In genomic region chr4:113394730-113395530, GRCh38 we compare ENCODE assay signal across 8 cellular contexts.
DNase-seq lines count a peak whose midpoint lies in the region; ATAC-seq, FAIRE-seq and TF ChIP-seq lines count a peak whose summit lies in the region.

No MANE protein-coding gene starts in this region.

- H3K36me3 ChIP-seq in astrocyte (ENCODE audit: insufficient read depth, low read length) (no peaks in the 10 kb centered on the region), hepatocyte (replicated peaks; ENCODE audit: insufficient read depth, low read depth) (no peaks in the 10 kb centered on the region), small intestine (ENCODE audit: control insufficient read depth in 2 of 2, insufficient read depth in 2 of 2, low read length in 2 of 2) (no peaks in the 10 kb centered on the region)

- H3K4me3 ChIP-seq in astrocyte (ENCODE audit: insufficient read depth, low read depth, low read length) (no peak overlapping the region), hepatocyte (no peak overlapping the region), small intestine (ENCODE audit: low read depth in 1 of 2, low read length in 2 of 2) (no peak overlapping the region)

- no peaks in the 10 kb centered on the region for H3K9me3 Mint-ChIP-seq in astrocyte (ENCODE audit: unreplicated experiment)

- H3K4me1 ChIP-seq in astrocyte (ENCODE audit: insufficient read depth, low read length) (no peaks in the 10 kb centered on the region), hepatocyte (ENCODE audit: insufficient read depth) (peaks cover 12% of the 10 kb centered on the region), small intestine (ENCODE audit: control insufficient read depth in 2 of 2, insufficient read depth in 1 of 2, low read depth in 1 of 2, low read length in 1 of 2) (no peaks in the 10 kb centered on the region)

- H3K79me2 ChIP-seq in astrocyte (ENCODE audit: insufficient read depth, low read length), result no peaks in the 10 kb centered on the region
- H3K79me2 ChIP-seq in hepatocyte, result no peaks in the 10 kb centered on the region

- H3K27me3 ChIP-seq in astrocyte (ENCODE audit: insufficient read depth, low read length), result no peaks in the 10 kb centered on the region
- no peaks in the 10 kb centered on the region for H3K27me3 ChIP-seq in hepatocyte
- no peaks in the 10 kb centered on the region for H3K27me3 ChIP-seq in small intestine (ENCODE audit: control insufficient read depth in 2 of 2, insufficient read depth in 2 of 2, low read length in 2 of 2)

- FAIRE-seq in GM12891 (lab: Jason Lieb, UNC) (peak; percentile 86), astrocyte (lab: Jason Lieb, UNC) (peak; percentile 76), small intestine (lab: Jason Lieb, UNC) (peak; percentile 44)

- DNase-seq in GM12891 (ENCODE audit: insufficient read length, low spot score) (peak; percentile 6), NCI-H128 (lab: John Stamatoyannopoulos, UW; ENCODE audit: unreplicated experiment) (peak; percentile 25), SKM-1 treated with dmso at 0.1 percent for 144 hours (lab: John Stamatoyannopoulos, UW; ENCODE audit: unreplicated experiment) (peak; percentile 74), astrocyte (ENCODE audit: low read depth) (peak; percentile 60), hepatocyte (ENCODE audit: low spot score) (peak; percentile 93), small intestine (peak; percentile 90)

- H3K4me3 Mint-ChIP-seq in astrocyte (ENCODE audit: unreplicated experiment), result no peak overlapping the region

- H3K27ac ChIP-seq in 22Rv1 (no peak overlapping the region), astrocyte (ENCODE audit: low read depth, low read length) (no peak overlapping the region), hepatocyte (no peak overlapping the region), small intestine (ENCODE audit: low read depth in 1 of 2, low read length in 1 of 2) (no peak overlapping the region)

- no peaks in the 10 kb centered on the region for H3K27me3 Mint-ChIP-seq in astrocyte (ENCODE audit: low read depth, unreplicated experiment)

- ATAC-seq in HG02798 (IDR thresholded peaks at IDR 0.05; ENCODE audit: poor library complexity, unreplicated experiment), result peak; percentile 95

- 55% methylated on average over 11 of the region's 11 CpGs for WGBS in hepatocyte (ENCODE audit: low lambda C conversion rate, missing lambda C conversion rate)
- 48 to 50% (median 50%) methylated on average over 11 of the region's 11 CpGs for WGBS in small intestine, 3 donors

- H3K4me2 ChIP-seq in astrocyte (ENCODE audit: low read length) (no peak overlapping the region), hepatocyte (no peak overlapping the region)

- H4K20me1 ChIP-seq in astrocyte (ENCODE audit: insufficient read depth, low read length) (no peaks in the 10 kb centered on the region), hepatocyte (ENCODE audit: insufficient read depth, poor library complexity, severe bottlenecking) (no peaks in the 10 kb centered on the region)

- no peaks in the 10 kb centered on the region for H3K36me3 Mint-ChIP-seq in astrocyte (ENCODE audit: low read depth, unreplicated experiment)

- no peak for TF ChIP-seq POLR2A in GM12891 (IDR thresholded peaks at IDR 0.05; ENCODE audit: low read depth, low read length)

- TF ChIP-seq CTCF in 22Rv1 (IDR thresholded peaks at IDR 0.05) (peak; percentile 87), astrocyte (IDR thresholded peaks at IDR 0.05; ENCODE audit: insufficient read depth, low read depth, low read length) (peak; percentile 76), hepatocyte (IDR thresholded peaks at IDR 0.05; ENCODE audit: poor library complexity) (peak; percentile 81)

- H2AFZ ChIP-seq in astrocyte (ENCODE audit: low read depth, low read length) (no peak overlapping the region), hepatocyte (peak overlapping the region; percentile 18)

- no peaks in the 10 kb centered on the region for H3K4me1 Mint-ChIP-seq in astrocyte (ENCODE audit: low read depth, unreplicated experiment)

- H3K9me2 ChIP-seq in hepatocyte (replicated peaks; ENCODE audit: insufficient read depth), result no peaks in the 10 kb centered on the region

- no peak overlapping the region for H3K27ac Mint-ChIP-seq in astrocyte (ENCODE audit: unreplicated experiment)

- no peak overlapping the region for H3K9ac ChIP-seq in astrocyte (ENCODE audit: low read length)

- H3K9me3 ChIP-seq in astrocyte (ENCODE audit: insufficient read depth, low read depth, low read length), result no peaks in the 10 kb centered on the region
- H3K9me3 ChIP-seq in hepatocyte (ENCODE audit: low read depth), result no peaks in the 10 kb centered on the region
- no peaks in the 10 kb centered on the region for H3K9me3 ChIP-seq in small intestine (ENCODE audit: control insufficient read depth, low read depth)

TF ChIP-seq in GM12891, 5 proteins besides CTCF, POLR2A, EP300 and RAD21:
- TF ChIP-seq POLR2AphosphoS5 (IDR thresholded peaks at IDR 0.05; ENCODE audit: low read depth, low read length) (no peak), SPI1 (IDR thresholded peaks at IDR 0.05; ENCODE audit: low read depth, low read length) (no peak), PAX5 (IDR thresholded peaks at IDR 0.05; ENCODE audit: insufficient read depth, low read length, severe bottlenecking) (no peak), TAF1 (IDR thresholded peaks at IDR 0.05; ENCODE audit: low read depth, low read length) (no peak), POU2F2 (IDR thresholded peaks at IDR 0.05; ENCODE audit: low read depth, low read length) (no peak)

Comparison
In these comparisons a context has a peak if more than half of its experiments do, and no peak if none do; other contexts are left out.
1. DNase-seq: peak in every context shown above with its lines; median percentile 93 in hepatocyte; 90 in small intestine; 74 in SKM-1 treated with dmso at 0.1 percent for 144 hours; 60 in astrocyte; 25 in NCI-H128; 6 in GM12891.